In the genomic region with DNA sequence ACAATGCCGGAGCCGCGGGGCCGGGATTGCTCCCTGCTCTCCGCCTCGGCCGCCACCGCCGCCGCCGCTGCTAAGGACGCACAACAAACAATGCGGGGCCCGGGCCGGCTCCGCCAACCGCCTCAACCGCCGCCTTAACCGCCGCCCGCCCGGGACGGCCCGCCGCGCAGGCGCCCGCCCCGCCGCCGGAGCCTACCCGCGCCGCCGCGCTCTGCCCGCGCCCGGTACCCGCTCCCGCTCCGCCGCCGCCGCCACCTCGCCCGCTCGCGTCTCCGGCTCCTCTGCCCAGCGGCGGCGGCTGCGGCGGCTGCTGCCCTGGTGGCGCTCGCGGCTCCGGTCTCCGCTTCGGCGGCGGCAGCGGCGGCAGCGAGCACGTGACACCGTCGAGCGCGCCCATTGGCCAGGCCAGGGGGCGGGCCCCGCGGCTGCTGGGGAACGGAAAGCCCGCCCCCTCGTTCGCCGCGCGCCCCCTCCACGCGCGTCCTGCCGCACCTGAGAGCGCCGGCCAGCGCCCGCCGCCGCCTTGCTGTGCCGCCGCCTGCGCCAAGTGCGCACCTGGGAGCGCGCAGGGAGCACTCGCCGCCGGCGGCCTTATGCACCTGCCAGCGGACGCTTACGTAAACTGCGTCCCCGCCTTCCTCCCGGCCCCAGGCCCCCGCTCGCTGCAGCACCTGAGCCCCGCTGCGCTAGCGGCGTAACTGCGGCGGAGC, we compare ENCODE assay signal across 8 cellular contexts. TPM values are rescaled to one million over a fixed set of nuclear protein-coding genes. Genes with fewer than 3 reads are reported as not detected.
A peak's percentile ranks its signal among the peaks of the same experiment; 100 is the strongest.
DNase-seq lines count a peak whose midpoint lies in the region; ATAC-seq and TF ChIP-seq lines count a peak whose summit lies in the region.

A gene (minus strand): TSS at position 347 of the 710 bp plus-strand sequence. CDS start 84,452 bp downstream, outside the sequence.

- peak within 1 kb of the TSS; percentile 92 for H3K4me3 Mint-ChIP-seq in neural progenitor cell

- H3K27ac ChIP-seq in RWPE2 (ENCODE audit: poor library complexity, severe bottlenecking), result no peak within 1 kb of the TSS
- H3K27ac ChIP-seq in neural progenitor cell, result no peak within 1 kb of the TSS
- peak within 1 kb of the TSS; percentile 24 for H3K27ac ChIP-seq in stomach smooth muscle (ENCODE audit: low read length)

- H3K27ac Mint-ChIP-seq in neural progenitor cell, result no peak within 1 kb of the TSS

- peaks cover 24% of the 10 kb centered on the region for H3F3A ChIP-seq in neural progenitor cell (ENCODE audit: low read depth)

- no peaks in the 10 kb centered on the region for H3K9me3 ChIP-seq in RWPE2 (ENCODE audit: severe bottlenecking)
- no peaks in the 10 kb centered on the region for H3K9me3 ChIP-seq in neural progenitor cell (ENCODE audit: low read depth)
- H3K9me3 ChIP-seq in stomach smooth muscle (ENCODE audit: control insufficient read depth in 2 of 2, low read length in 2 of 2), result no peaks in the 10 kb centered on the region

- peaks cover 45% of the 10 kb centered on the region for H4K20me1 ChIP-seq in neural progenitor cell (ENCODE audit: low read depth)

- peaks cover 4% of the 10 kb centered on the region for H3K27me3 Mint-ChIP-seq in neural progenitor cell (ENCODE audit: insufficient read depth, low read depth)

- H3K4me2 ChIP-seq in neural progenitor cell, result peak within 1 kb of the TSS; percentile 96

- peak within 1 kb of the TSS; percentile 87 for H2AFZ ChIP-seq in neural progenitor cell (replicated peaks)

- TF ChIP-seq CTCF in RWPE2 (IDR thresholded peaks at IDR 0.05; ENCODE audit: poor library complexity, severe bottlenecking), result peak; percentile 19
- TF ChIP-seq CTCF in foreskin fibroblast (IDR thresholded peaks at IDR 0.05; ENCODE audit: low read depth, low read length), result no peak
- TF ChIP-seq CTCF in neural progenitor cell (IDR thresholded peaks at IDR 0.05), result no peak

- H3K4me1 Mint-ChIP-seq in neural progenitor cell, result peaks cover 22% of the 10 kb centered on the region

- H3K9ac ChIP-seq in neural progenitor cell, result peak within 1 kb of the TSS; percentile 55
- peak within 1 kb of the TSS; percentile 47 to 73 for H3K9ac ChIP-seq in stomach smooth muscle (ENCODE audit: low read length in 2 of 2)

- no peaks in the 10 kb centered on the region for H3K9me3 Mint-ChIP-seq in neural progenitor cell

- DNase-seq in ELF-1 (ENCODE audit: low read depth, low spot score), result peak; percentile 96
- DNase-seq in H7, result peak; percentile 99
- DNase-seq in LoVo (ENCODE audit: low spot score), result peak; percentile 95
- peak; percentile 83 for DNase-seq in RWPE2 (ENCODE audit: low spot score)
- peak; percentile 91 for DNase-seq in activated effector memory CD4-positive, alpha-beta T cell treated with Interleukin-2 at 50 U/mL for 16 hours
- DNase-seq in foreskin fibroblast, result peak; percentile 74 to 94
- peak; percentile 97 for DNase-seq in neural progenitor cell (ENCODE audit: low spot score)

- H3K36me3 Mint-ChIP-seq in neural progenitor cell, result no peaks in the 10 kb centered on the region

- H3K27me3 ChIP-seq in H7 (ENCODE audit: control insufficient read depth, insufficient read depth, low read length) (peaks cover 2% of the 10 kb centered on the region; the same call in 1 of the 2 replicates), RWPE2 (ENCODE audit: insufficient read depth, poor library complexity, severe bottlenecking) (no peaks in the 10 kb centered on the region), neural progenitor cell (peaks cover 17% of the 10 kb centered on the region), stomach smooth muscle (ENCODE audit: control insufficient read depth in 1 of 2, insufficient read depth in 2 of 2, low read length in 2 of 2) (no peaks in the 10 kb centered on the region)

- H3K36me3 ChIP-seq in H7 (replicated peaks; ENCODE audit: control insufficient read depth, insufficient read depth, low read length), result no peaks in the 10 kb centered on the region
- H3K36me3 ChIP-seq in RWPE2 (ENCODE audit: low read depth), result no peaks in the 10 kb centered on the region
- H3K36me3 ChIP-seq in neural progenitor cell, result no peaks in the 10 kb centered on the region
- H3K36me3 ChIP-seq in stomach smooth muscle (ENCODE audit: control insufficient read depth in 2 of 2, insufficient read depth in 2 of 2, low read length in 2 of 2), result no peaks in the 10 kb centered on the region

- ATAC-seq in RWPE2 (ENCODE audit: low read depth), result peak; percentile 88

- H3K4me3 ChIP-seq in H7 (ENCODE audit: insufficient read depth, low read depth, low read length) (peak within 1 kb of the TSS; percentile 70), RWPE2 (ENCODE audit: severe bottlenecking) (peak within 1 kb of the TSS; percentile 98), foreskin fibroblast (ENCODE audit: low read depth in 1 of 2, low read length in 2 of 2) (peak within 1 kb of the TSS; percentile 67 to 74), neural progenitor cell (peak within 1 kb of the TSS; percentile 100), stomach smooth muscle (ENCODE audit: low read length in 2 of 2) (peak within 1 kb of the TSS; percentile 86 to 89)

- H3K79me2 ChIP-seq in neural progenitor cell (ENCODE audit: low read depth), result peaks cover 47% of the 10 kb centered on the region

- H3K4me1 ChIP-seq in RWPE2 (ENCODE audit: insufficient read depth, poor library complexity, severe bottlenecking), result no peaks in the 10 kb centered on the region
- peaks cover 34% of the 10 kb centered on the region for H3K4me1 ChIP-seq in neural progenitor cell
- peaks cover 14% of the 10 kb centered on the region for H3K4me1 ChIP-seq in stomach smooth muscle (ENCODE audit: control insufficient read depth, insufficient read depth, low read length)

RNA-seq across cellular contexts. Expression of the gene that starts here (rescaled TPM):
- total RNA-seq in H7 (2014; rRNA removed; shearing (Covaris generic)), result 35.0 and 49.9 TPM in 2 replicates
- total RNA-seq in neural progenitor cell (ENCODE audit: low replicate concordance), result 70.9 and 99.4 TPM in 2 replicates
